In the genomic region with DNA sequence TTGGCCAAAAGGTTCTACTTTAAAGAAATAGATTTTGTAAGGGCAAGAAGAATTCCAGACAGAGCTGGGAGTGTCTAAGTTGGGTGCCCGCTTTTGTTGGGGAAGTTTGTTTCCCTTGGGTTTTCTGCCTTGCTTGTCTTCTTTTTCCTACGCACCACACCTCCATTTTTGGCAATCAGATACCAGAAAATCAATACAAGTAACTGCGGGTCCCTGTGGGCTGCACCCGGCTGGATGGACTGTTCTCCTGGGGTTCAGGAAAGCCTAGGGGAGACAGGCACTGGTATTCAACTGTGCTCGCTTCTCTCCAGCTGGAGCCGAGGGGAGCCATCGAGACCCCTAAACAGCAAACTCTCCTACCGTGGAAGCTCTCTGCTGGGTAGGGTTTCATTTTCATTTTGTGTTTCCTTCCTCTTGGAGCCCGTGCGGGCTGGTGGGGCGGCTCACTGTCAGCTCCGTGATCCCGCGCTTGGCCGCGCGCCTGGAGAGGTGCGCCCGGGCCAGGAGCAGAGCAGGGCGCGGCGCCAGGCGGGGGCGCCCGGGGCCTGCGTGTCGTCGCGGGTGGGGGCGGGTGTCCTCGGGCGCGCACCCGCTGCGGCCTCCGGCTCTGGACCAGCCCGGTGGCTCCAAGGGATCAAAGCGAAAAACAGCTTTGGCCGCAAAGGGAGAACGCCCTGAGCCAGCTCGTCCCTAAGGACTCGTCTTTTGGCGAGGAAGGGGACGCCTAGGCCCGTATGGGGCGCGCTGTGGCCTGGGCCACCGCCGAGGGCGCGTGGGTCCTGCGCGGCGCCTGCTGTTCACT, we compare ENCODE assay signal across 8 cellular contexts.
DNase-seq lines count a peak whose midpoint lies in the region; ATAC-seq, FAIRE-seq and TF ChIP-seq lines count a peak whose summit lies in the region.

No MANE protein-coding gene starts in this region.

- no peaks in the 10 kb centered on the region for H3K36me3 Mint-ChIP-seq in CD4-positive, CD25-positive, alpha-beta regulatory T cell
- no peaks in the 10 kb centered on the region for H3K36me3 Mint-ChIP-seq in activated naive CD8-positive, alpha-beta T cell
- H3K36me3 Mint-ChIP-seq in Caco-2 (ENCODE audit: insufficient read depth, unreplicated experiment) = no peaks in the 10 kb centered on the region

- H3K18ac ChIP-seq in trophoblast cell (ENCODE audit: low read length) = peak overlapping the region; percentile 12

- peak overlapping the region; percentile 67 for H3K4me3 ChIP-seq in CD4-positive, CD25-positive, alpha-beta regulatory T cell (ENCODE audit: low read depth, low read length)
- peak overlapping the region; percentile 41 for H3K4me3 ChIP-seq in trophoblast cell (ENCODE audit: low read depth, low read length)
- no peak overlapping the region; the same call in 1 of the 2 replicates for H3K4me3 ChIP-seq in Caco-2 (ENCODE audit: low read depth, low read length)

- H4K91ac ChIP-seq in trophoblast cell (ENCODE audit: low read depth, low read length) = peak overlapping the region; percentile 59

- no TSS peak for BruUV-seq in Caco-2 (replicated peaks; lab: Mats Ljungman, UMichigan)

- H3K4ac ChIP-seq in trophoblast cell (ENCODE audit: low read depth, low read length) = no peak overlapping the region

- no peaks in the 10 kb centered on the region for H3K9me3 Mint-ChIP-seq in CD4-positive, CD25-positive, alpha-beta regulatory T cell
- no peaks in the 10 kb centered on the region for H3K9me3 Mint-ChIP-seq in activated naive CD8-positive, alpha-beta T cell (ENCODE audit: low read depth)
- H3K9me3 Mint-ChIP-seq in Caco-2 (ENCODE audit: unreplicated experiment) = no peaks in the 10 kb centered on the region

- peak in 1 of 3 donors; percentile 11 for DNase-seq in CD4-positive, CD25-positive, alpha-beta regulatory T cell
- DNase-seq in left ventricle myocardium superior = peak; percentile 91
- DNase-seq in trophoblast cell = no peak
- no peak for DNase-seq in GM19239 (ENCODE audit: insufficient read length, low spot score)
- DNase-seq in Caco-2 = no peak
- no peak for DNase-seq in NCI-H1092 treated with DMSO at 0.1 percent for 48 hours (lab: John Stamatoyannopoulos, UW)

- peak overlapping the region; percentile 15 for H4K8ac ChIP-seq in trophoblast cell (ENCODE audit: low read depth, low read length)

- H3K4me1 ChIP-seq in CD4-positive, CD25-positive, alpha-beta regulatory T cell (ENCODE audit: control insufficient read depth, insufficient read depth, low read length, poor library complexity, severe bottlenecking) = peaks cover 9% of the 10 kb centered on the region
- H3K4me1 ChIP-seq in trophoblast cell (ENCODE audit: control insufficient read depth in 1 of 2, insufficient read depth in 2 of 2, low read length in 2 of 2) (peaks cover 4 to 8% of the 10 kb centered on the region in 2 experiments), Caco-2 (no peaks in the 10 kb centered on the region)

- no peak overlapping the region for H3K27ac ChIP-seq in CD4-positive, CD25-positive, alpha-beta regulatory T cell (ENCODE audit: insufficient read depth, low read length, poor library complexity, severe bottlenecking)
- no peak overlapping the region for H3K27ac ChIP-seq in trophoblast cell (ENCODE audit: low read depth, low read length)

- peak overlapping the region; percentile 63 for H3K4me2 ChIP-seq in trophoblast cell (ENCODE audit: low read length)

- H2AK5ac ChIP-seq in trophoblast cell (ENCODE audit: low read length) = no peak overlapping the region

- peak overlapping the region; percentile 3 for H2BK120ac ChIP-seq in trophoblast cell (ENCODE audit: insufficient read depth, low read length, poor library complexity)

- peaks cover 14% of the 10 kb centered on the region for H3K27me3 Mint-ChIP-seq in CD4-positive, CD25-positive, alpha-beta regulatory T cell
- H3K27me3 Mint-ChIP-seq in activated naive CD8-positive, alpha-beta T cell = peaks cover 6% of the 10 kb centered on the region
- H3K27me3 Mint-ChIP-seq in Caco-2 (ENCODE audit: insufficient read depth, unreplicated experiment) = peaks cover 6% of the 10 kb centered on the region

- H3K23ac ChIP-seq in trophoblast cell (ENCODE audit: low read length) = no peak overlapping the region

- H3K4me3 Mint-ChIP-seq in CD4-positive, CD25-positive, alpha-beta regulatory T cell = peak overlapping the region in 3 of 4 donors; percentile 28 to 76 (median 76)
- H3K4me3 Mint-ChIP-seq in activated naive CD8-positive, alpha-beta T cell = peak overlapping the region; percentile 68
- no peak overlapping the region for H3K4me3 Mint-ChIP-seq in Caco-2 (ENCODE audit: unreplicated experiment)

- H3K4me1 Mint-ChIP-seq in CD4-positive, CD25-positive, alpha-beta regulatory T cell = peaks cover 0 to 13% (median 0%) of the 10 kb centered on the region in 4 donors
- H3K4me1 Mint-ChIP-seq in activated naive CD8-positive, alpha-beta T cell (ENCODE audit: low read depth) = peaks cover 12% of the 10 kb centered on the region
- H3K4me1 Mint-ChIP-seq in Caco-2 (ENCODE audit: low read depth, unreplicated experiment) = no peaks in the 10 kb centered on the region

- peak overlapping the region in 1 of 3 donors; percentile 9 for H3K27ac Mint-ChIP-seq in CD4-positive, CD25-positive, alpha-beta regulatory T cell
- H3K27ac Mint-ChIP-seq in activated naive CD8-positive, alpha-beta T cell = no peak overlapping the region
- no peak overlapping the region for H3K27ac Mint-ChIP-seq in Caco-2 (ENCODE audit: unreplicated experiment)

- CTCF ChIA-PET in Caco-2 (lab: Charles Lee) = no interaction called here

- H3K9me3 ChIP-seq in CD4-positive, CD25-positive, alpha-beta regulatory T cell (ENCODE audit: control insufficient read depth in 2 of 2, low read length in 2 of 2) = no peaks in the 10 kb centered on the region
- H3K9me3 ChIP-seq in trophoblast cell (ENCODE audit: insufficient read depth, low read depth, low read length) (no peaks in the 10 kb centered on the region), Caco-2 (no peaks in the 10 kb centered on the region)

- intact Hi-C loops in left ventricle myocardium superior (cut with micrococcal nuclease) = no loop called here
- intact Hi-C loops in Caco-2 (cut with micrococcal nuclease; ENCODE audit: unreplicated experiment) = no loop called here

- no peak overlapping the region for H3K14ac ChIP-seq in trophoblast cell (ENCODE audit: low read length)

- ATAC-seq in CD4-positive, CD25-positive, alpha-beta regulatory T cell (ENCODE audit: low read depth in 2 of 2) = no peak
- ATAC-seq in HG02642 (IDR thresholded peaks at IDR 0.05; ENCODE audit: poor library complexity, unreplicated experiment) = peak; percentile 52
- ATAC-seq in left ventricle myocardium superior = peak; percentile 98

- H2BK12ac ChIP-seq in trophoblast cell (ENCODE audit: low read length) = peak overlapping the region; percentile 6

- no peaks in the 10 kb centered on the region for H3K36me3 ChIP-seq in CD4-positive, CD25-positive, alpha-beta regulatory T cell (ENCODE audit: control insufficient read depth, insufficient read depth, low read length)
- no peaks in the 10 kb centered on the region for H3K36me3 ChIP-seq in trophoblast cell (ENCODE audit: control insufficient read depth in 1 of 2, insufficient read depth in 2 of 2, low read length in 2 of 2)
- no peaks in the 10 kb centered on the region for H3K36me3 ChIP-seq in Caco-2 (ENCODE audit: control insufficient read depth, insufficient read depth, low read length)

- H3K27me3 ChIP-seq in CD4-positive, CD25-positive, alpha-beta regulatory T cell (ENCODE audit: control insufficient read depth, insufficient read depth, low read length) = no peaks in the 10 kb centered on the region
- no peaks in the 10 kb centered on the region for H3K27me3 ChIP-seq in trophoblast cell (ENCODE audit: insufficient read depth, low read length)
- no peaks in the 10 kb centered on the region for H3K27me3 ChIP-seq in Caco-2 (replicated peaks; ENCODE audit: control insufficient read depth, insufficient read depth, low read length)

- TF ChIP-seq CTCF in Caco-2 (IDR thresholded peaks at IDR 0.05; ENCODE audit: insufficient read depth in 1 of 2, low read depth in 1 of 2, low read length in 1 of 2, severe bottlenecking in 1 of 2, unreplicated experiment in 1 of 2) = no peak

- POLR2A ChIA-PET in Caco-2 (lab: Charles Lee) = no interaction called here

- no peak overlapping the region for H2BK5ac ChIP-seq in trophoblast cell (ENCODE audit: low read depth, low read length, poor library complexity)

- no peak overlapping the region for H3K9ac ChIP-seq in trophoblast cell (ENCODE audit: low read length)

- no CpG with 5 or more reads among the region's 54 CpGs for WGBS in trophoblast cell (ENCODE audit: extremely low coverage, insufficient coverage, insufficient read length)

- H2AFZ ChIP-seq in trophoblast cell (ENCODE audit: insufficient read depth, low read length, poor library complexity) = peak overlapping the region; percentile 48

- H3K79me2 ChIP-seq in trophoblast cell (ENCODE audit: control insufficient read depth, insufficient read depth, low read length, poor library complexity) = no peaks in the 10 kb centered on the region

- H3K79me1 ChIP-seq in trophoblast cell (ENCODE audit: low read length) = no peaks in the 10 kb centered on the region

- peak overlapping the region; percentile 21 for H4K12ac ChIP-seq in trophoblast cell (ENCODE audit: low read depth, low read length)

- FAIRE-seq in GM19239 (lab: Jason Lieb, UNC) = no peak

Comparison
In these comparisons a context has a peak if more than half of its experiments do, and no peak if none do; other contexts are left out.
1. ATAC-seq: peak in HG02642 (single experiment) and left ventricle myocardium superior (single experiment); none in CD4-positive, CD25-positive, alpha-beta regulatory T cell (0 of 2).